In genomic region chr15:22377859-22378258, GRCh38 we compare ENCODE assay signal across 7 cellular contexts.
DNase-seq lines count a peak whose midpoint lies in the region; ATAC-seq and TF ChIP-seq lines count a peak whose summit lies in the region.
"Not testable (repeated sequence)": the region's sequence is repeated elsewhere in the genome, so short reads cannot be mapped to it uniquely, and the experiment has no call there.

No MANE protein-coding gene starts in this region.

- H3K27me3 Mint-ChIP-seq in central memory CD8-positive, alpha-beta T cell: not testable (repeated sequence)

- not testable (repeated sequence) for H3K4me3 ChIP-seq in RWPE2 (ENCODE audit: severe bottlenecking); lower lobe of right lung

- not testable (repeated sequence) for H3K4me1 ChIP-seq in RWPE2 (ENCODE audit: insufficient read depth, poor library complexity, severe bottlenecking); lower lobe of right lung

- H3K27ac Mint-ChIP-seq in central memory CD8-positive, alpha-beta T cell (ENCODE audit: low read depth): not testable (repeated sequence)

- not testable (repeated sequence) for H3K36me3 Mint-ChIP-seq in central memory CD8-positive, alpha-beta T cell (ENCODE audit: insufficient read depth)

- not testable (repeated sequence) for H3K9me3 Mint-ChIP-seq in central memory CD8-positive, alpha-beta T cell

- intact Hi-C loops in lower lobe of right lung (cut with DNase I): not testable (repeated sequence)

- not testable (repeated sequence) for H3K27me3 ChIP-seq in RWPE2 (ENCODE audit: insufficient read depth, poor library complexity, severe bottlenecking); lower lobe of right lung (ENCODE audit: low read depth)

- not testable (repeated sequence) for H3K9me3 ChIP-seq in RWPE2 (ENCODE audit: severe bottlenecking); lower lobe of right lung

- DNase-seq in RWPE2 (ENCODE audit: low spot score); central memory CD8-positive, alpha-beta T cell (ENCODE audit: low spot score in 2 of 2); lower lobe of right lung: not testable (repeated sequence)

- not testable (repeated sequence) for H3K27ac ChIP-seq in RWPE2 (ENCODE audit: poor library complexity, severe bottlenecking); lower lobe of right lung

- ATAC-seq in GM18511 (IDR thresholded peaks at IDR 0.05; ENCODE audit: unreplicated experiment) (peak; percentile 66), GM19397 (IDR thresholded peaks at IDR 0.05; ENCODE audit: unreplicated experiment) (peak; percentile 68), GM21723 (IDR thresholded peaks at IDR 0.05; ENCODE audit: unreplicated experiment) (peak; percentile 75), HG02884 (IDR thresholded peaks at IDR 0.05; ENCODE audit: unreplicated experiment) (peak; percentile 65), RWPE2 (ENCODE audit: low read depth) (peak; percentile 76), lower lobe of right lung (peak; percentile 49 to 61)
- peak; percentile 32 for ATAC-seq in central memory CD8-positive, alpha-beta T cell (replicated peaks; ENCODE audit: extremely low read depth, poor library complexity, severe bottlenecking)

- not testable (repeated sequence) for H3K36me3 ChIP-seq in RWPE2 (ENCODE audit: low read depth); lower lobe of right lung

- H3K4me3 Mint-ChIP-seq in central memory CD8-positive, alpha-beta T cell: not testable (repeated sequence)

- not testable (repeated sequence) for H3K4me1 Mint-ChIP-seq in central memory CD8-positive, alpha-beta T cell

- not testable (repeated sequence) for TF ChIP-seq CTCF in RWPE2 (IDR thresholded peaks at IDR 0.05; ENCODE audit: poor library complexity, severe bottlenecking); lower lobe of right lung (IDR thresholded peaks at IDR 0.05)
